In the genomic region with DNA sequence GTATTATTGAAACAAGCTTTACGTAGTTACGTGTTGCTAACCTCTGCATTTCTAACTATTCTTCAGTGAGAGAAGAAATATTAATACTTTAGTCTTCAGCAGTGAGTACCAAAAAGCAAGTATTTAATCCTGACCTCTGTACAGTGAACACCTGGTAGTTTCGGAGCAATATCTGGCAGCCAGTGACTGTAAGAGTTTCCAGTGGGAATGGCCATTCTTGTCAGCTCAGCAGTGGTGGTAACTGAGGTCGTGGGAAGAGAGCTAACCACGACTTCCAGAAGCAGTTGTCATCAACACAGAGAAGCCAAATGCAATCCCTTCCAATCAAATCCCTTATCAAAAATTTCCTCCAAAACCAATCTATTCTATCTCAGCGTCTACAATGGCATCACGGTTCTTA, we compare ENCODE assay signal across 1 cellular context.
TF ChIP-seq lines count a peak whose summit lies in the region.

No MANE protein-coding gene starts in this region.

TF ChIP-seq in HepG2, 621 proteins besides CTCF, POLR2A, EP300 and RAD21 (continued from another document):
- TF ChIP-seq NFAT5 (CRISPR knock-in tag; IDR thresholded peaks at IDR 0.05) (no peak), ZNF468 (CRISPR knock-in tag; IDR thresholded peaks at IDR 0.05) (no peak), U2AF1 (optimal IDR thresholded peaks at IDR 0.05; ENCODE audit: low read depth, low read length) (no peak), CHCHD3 (CRISPR knock-in tag; IDR thresholded peaks at IDR 0.05) (no peak), LBX2 (CRISPR knock-in tag; IDR thresholded peaks at IDR 0.05; ENCODE audit: borderline replicate concordance) (no peak), ZSCAN20 (CRISPR knock-in tag; IDR thresholded peaks at IDR 0.05; ENCODE audit: borderline replicate concordance) (no peak), ZSCAN25 (CRISPR knock-in tag; IDR thresholded peaks at IDR 0.05) (no peak), THAP7 (CRISPR knock-in tag; IDR thresholded peaks at IDR 0.05) (no peak), FOXP1 (IDR thresholded peaks at IDR 0.05) (no peak), FOXP1 (CRISPR knock-in tag; IDR thresholded peaks at IDR 0.05) (no peak), HCFC1 (IDR thresholded peaks at IDR 0.05; ENCODE audit: low read depth, low read length) (no peak), ZNF253 (CRISPR knock-in tag; IDR thresholded peaks at IDR 0.05; ENCODE audit: borderline replicate concordance) (no peak)
